Comparison of ENCODE assay signal across 13 cellular contexts in genomic region chr17:83055911-83056582, GRCh38. TPM values are rescaled to one million over a fixed set of nuclear protein-coding genes. Genes with fewer than 3 reads are reported as not detected.
A peak's percentile ranks its signal among the peaks of the same experiment; 100 is the strongest.
DNase-seq lines count a peak whose midpoint lies in the region; ATAC-seq and TF ChIP-seq lines count a peak whose summit lies in the region.
"Had no signal": no experiment of that assay in that cellular context is flagged by ENCODE, and none has a peak within 500 bp of the region (broad histone marks: within the 10 kb centered on the region; RNA-seq: fewer than 3 reads in every experiment).

No MANE protein-coding gene starts in this region.

- H3K36me3 ChIP-seq in BLaER1: no peaks in the 10 kb centered on the region

- H3K9me3 ChIP-seq in BLaER1: no peaks in the 10 kb centered on the region
- H3K9me3 ChIP-seq in CD4-positive, alpha-beta T cell (ENCODE audit: control insufficient read depth, low read length): no peaks in the 10 kb centered on the region
- H3K9me3 ChIP-seq: body of pancreas had no signal

- H3K4me1 ChIP-seq in BLaER1: peaks cover 36% of the 10 kb centered on the region

- peak overlapping the region in 2 of 3 experiments; percentile 23 to 28 for H3K27ac Mint-ChIP-seq in nephron
- H3K27ac Mint-ChIP-seq in CD4-positive, alpha-beta T cell: no peak overlapping the region
- H3K27ac Mint-ChIP-seq: T-helper 1 cell treated with Interleukin-12 subunit alpha and Interleukin-12 subunit beta and Interleukin-4 antibody, amounts not matched to agents 30 μg/mL and 1 μg/mL, for 36 hours had no signal

- no peaks in the 10 kb centered on the region for H3K36me3 Mint-ChIP-seq in nephron (ENCODE audit: low read depth)
- H3K36me3 Mint-ChIP-seq in CD4-positive, alpha-beta T cell (ENCODE audit: low read depth): no peaks in the 10 kb centered on the region

- intact Hi-C loops in CD4-positive, alpha-beta T cell (cut with DNase I, micrococcal nuclease): no loop called here

- H3K9ac ChIP-seq in BLaER1: no peak overlapping the region

- H3K27me3 ChIP-seq in BLaER1: no peaks in the 10 kb centered on the region
- H3K27me3 ChIP-seq in CD4-positive, alpha-beta T cell (ENCODE audit: control insufficient read depth, insufficient read depth, low read length): no peaks in the 10 kb centered on the region
- H3K27me3 ChIP-seq: body of pancreas had no signal

- POLR2A ChIA-PET in CD4-positive, alpha-beta T cell (lab: Charles Lee): no interaction called here

- no peak overlapping the region for H3K4me3 Mint-ChIP-seq in nephron
- H3K4me3 Mint-ChIP-seq in CD4-positive, alpha-beta T cell: no peak overlapping the region
- H3K4me3 Mint-ChIP-seq: T-helper 1 cell treated with Interleukin-12 subunit alpha and Interleukin-12 subunit beta and Interleukin-4 antibody, amounts not matched to agents 30 μg/mL and 1 μg/mL, for 36 hours had no signal

- ATAC-seq in CD4-positive, alpha-beta T cell (ENCODE audit: poor library complexity): no peak
- ATAC-seq in GM19463 (IDR thresholded peaks at IDR 0.05; ENCODE audit: unreplicated experiment): no peak
- no peak for ATAC-seq in GM21528 (IDR thresholded peaks at IDR 0.05; ENCODE audit: low FRiP score, unreplicated experiment)
- ATAC-seq: body of pancreas, left colon had no signal

- no peaks in the 10 kb centered on the region for H3K9me3 Mint-ChIP-seq in nephron
- no peaks in the 10 kb centered on the region for H3K9me3 Mint-ChIP-seq in CD4-positive, alpha-beta T cell
- H3K9me3 Mint-ChIP-seq: T-helper 1 cell treated with Interleukin-12 subunit alpha and Interleukin-12 subunit beta and Interleukin-4 antibody, amounts not matched to agents 30 μg/mL and 1 μg/mL, for 36 hours had no signal

- H3K27me3 Mint-ChIP-seq in nephron (ENCODE audit: low read depth): peaks cover 4% of the 10 kb centered on the region
- no peaks in the 10 kb centered on the region for H3K27me3 Mint-ChIP-seq in CD4-positive, alpha-beta T cell

- H3K4me2 ChIP-seq in BLaER1: peak overlapping the region; percentile 9; the same call in 1 of the 2 replicates

- H3K27ac ChIP-seq in BLaER1 (no peak overlapping the region), coronary artery (peak overlapping the region; percentile 43 to 85), substantia nigra (ENCODE audit: low read depth, low read length, poor library complexity, severe bottlenecking) (no peak overlapping the region)
- H3K27ac ChIP-seq in CD4-positive, alpha-beta T cell (ENCODE audit: low read depth, low read length): no peak overlapping the region
- H3K27ac ChIP-seq: body of pancreas had no signal

- DNase-seq in LNCaP clone FGC (ENCODE audit: low read depth) (peak; percentile 19), coronary artery (ENCODE audit: low spot score) (peak; percentile 78), substantia nigra (lab: John Stamatoyannopoulos, UW) (no peak)
- DNase-seq in CD4-positive, alpha-beta T cell: no peak
- DNase-seq: body of pancreas; left colon; NCI-H1105; stimulated activated CD4-positive, alpha-beta T cell treated with anti-CD3 and anti-CD28 coated beads, Interleukin-4, amount 100 ng/mL, for 24 hours had no signal

- H3K4me3 ChIP-seq in BLaER1 (no peak overlapping the region), LNCaP clone FGC (ENCODE audit: low read depth, low read length) (no peak overlapping the region), coronary artery (no peak overlapping the region)
- H3K4me3 ChIP-seq: body of pancreas had no signal

- no peaks in the 10 kb centered on the region for H4K20me1 ChIP-seq in BLaER1

- peaks cover 20% of the 10 kb centered on the region for H3K4me1 Mint-ChIP-seq in nephron
- H3K4me1 Mint-ChIP-seq in CD4-positive, alpha-beta T cell (ENCODE audit: low read depth): peaks cover 10% of the 10 kb centered on the region

- CTCF ChIA-PET in CD4-positive, alpha-beta T cell (lab: Charles Lee): no interaction called here

- no peak for TF ChIP-seq CTCF in LNCaP clone FGC (IDR thresholded peaks at IDR 0.05; ENCODE audit: control insufficient read depth, extremely low read depth, insufficient read depth)
- no peak for TF ChIP-seq CTCF in coronary artery (IDR thresholded peaks at IDR 0.05)
- no peak for TF ChIP-seq CTCF in nephron (IDR thresholded peaks at IDR 0.05; ENCODE audit: unreplicated experiment in 3 of 3)
- TF ChIP-seq CTCF in CD4-positive, alpha-beta T cell (IDR thresholded peaks at IDR 0.05): no peak

RNA-seq across cellular contexts. Expression of gene METRNL, which starts 23.4 kb away (rescaled TPM):
- total RNA-seq in CD4-positive, alpha-beta T cell: 10 to 100 TPM; 24.5 to 26.9 TPM

Comparison
In these comparisons a context has a peak if more than half of its experiments do, and no peak if none do; other contexts are left out.
1. H3K27ac ChIP-seq: peak in coronary artery (2 of 2); none in BLaER1 (single experiment), substantia nigra (single experiment) and CD4-positive, alpha-beta T cell (single experiment).
2. DNase-seq: peak in LNCaP clone FGC (single experiment) and coronary artery (single experiment); none in substantia nigra (0 of 49) and CD4-positive, alpha-beta T cell (0 of 10).